17 cellular contexts compared by ENCODE assay signal in the genomic region with DNA sequence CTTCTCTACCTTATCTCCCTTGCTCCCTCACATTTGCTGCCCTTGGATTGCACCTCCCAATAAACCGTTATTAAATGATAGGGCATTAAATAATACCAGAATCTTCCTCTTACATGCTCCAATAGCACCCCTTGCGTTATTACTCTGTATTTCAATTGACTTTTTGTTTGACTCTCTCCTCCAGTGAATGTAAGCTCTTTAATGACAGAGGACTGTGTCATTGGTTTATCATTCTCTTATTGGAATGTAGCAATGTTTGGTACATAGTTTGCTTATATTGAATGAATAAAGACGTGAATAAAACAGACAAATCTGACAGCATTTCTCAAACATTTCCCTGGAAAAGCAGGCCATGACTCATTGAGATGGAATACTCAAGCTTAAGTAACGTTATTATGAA. TPM values are rescaled to one million over a fixed set of nuclear protein-coding genes. Genes with fewer than 3 reads are reported as not detected.
DNase-seq lines count a peak whose midpoint lies in the region; ATAC-seq, FAIRE-seq and TF ChIP-seq lines count a peak whose summit lies in the region.
"Had no signal": no experiment of that assay in that cellular context is flagged by ENCODE, and none has a peak within 500 bp of the region (broad histone marks: within the 10 kb centered on the region; RNA-seq: fewer than 3 reads in every experiment).

No MANE protein-coding gene starts in this region.

- H3K4me1 ChIP-seq in OCI-LY7 (ENCODE audit: insufficient read depth, low read length, poor library complexity, severe bottlenecking) (peaks cover 17% of the 10 kb centered on the region), osteoblast (ENCODE audit: insufficient read depth, low read length) (peaks cover 38% of the 10 kb centered on the region), kidney (ENCODE audit: control insufficient read depth in 1 of 2, insufficient read depth in 1 of 2, low read depth in 1 of 2, low read length in 2 of 2) (no peaks in the 10 kb centered on the region)

- H3K36me3 ChIP-seq in OCI-LY7 (ENCODE audit: insufficient read depth, low read length) (no peaks in the 10 kb centered on the region), osteoblast (ENCODE audit: insufficient read depth, low read length) (no peaks in the 10 kb centered on the region), kidney (ENCODE audit: control insufficient read depth in 1 of 2, insufficient read depth in 2 of 2, low read length in 2 of 2) (no peaks in the 10 kb centered on the region)
- H3K36me3 ChIP-seq: WERI-Rb-1 had no signal

- CTCF ChIA-PET in OCI-LY7 (lab: Charles Lee; ENCODE audit: unreplicated experiment), result no interaction called here

- H3K4me1 Mint-ChIP-seq in CD14-positive monocyte, result peaks cover 100% of the 10 kb centered on the region

- DNase-seq in CD14-positive monocyte (ENCODE audit: low spot score) (no peak), OCI-LY7 (ENCODE audit: low spot score) (peak; percentile 30), fibroblast of gingiva (ENCODE audit: low read depth) (peak; percentile 85), osteoblast (ENCODE audit: insufficient read length, low spot score, missing footprints) (peak; percentile 91), C1 segment of cervical spinal cord (lab: John Stamatoyannopoulos, UW) (no peak), kidney (no peak)
- no peak for DNase-seq in stimulated activated CD4-positive, alpha-beta T cell treated with anti-CD3 and anti-CD28 coated beads, Interleukin-15, amount 100 ng/mL, for 24 hours
- DNase-seq: Calu3; foreskin melanocyte; immature natural killer cell; Kasumi-1; mucosa of descending colon; NCI-H2081; stimulated activated naive CD4-positive, alpha-beta T cell treated with Interleukin-2 at 50 U/mL for 16 hours; WERI-Rb-1 had no signal

- no peaks in the 10 kb centered on the region for H3K9me2 ChIP-seq in OCI-LY7 (ENCODE audit: insufficient read depth, low read length)

- H3K9me3 ChIP-seq in OCI-LY7 (ENCODE audit: low read length) (no peaks in the 10 kb centered on the region), osteoblast (ENCODE audit: low read depth, low read length) (no peaks in the 10 kb centered on the region), kidney (ENCODE audit: control insufficient read depth in 1 of 2, low read length in 2 of 2) (no peaks in the 10 kb centered on the region)
- H3K9me3 ChIP-seq: mucosa of descending colon had no signal

- H3K9me3 Mint-ChIP-seq in CD14-positive monocyte, result peaks cover 0 to 2% (median 0%) of the 10 kb centered on the region in 7 donors
- H3K9me3 Mint-ChIP-seq: activated naive CD4-positive, alpha-beta T cell treated with anti-CD3 and anti-CD28 coated beads, Interleukin-2, amount 50 U/mL, for 72 hours; immature natural killer cell had no signal

- H3K27me3 ChIP-seq in osteoblast (ENCODE audit: insufficient read depth, low read length), result peaks cover 7% of the 10 kb centered on the region

- H4K20me1 ChIP-seq in OCI-LY7 (ENCODE audit: insufficient read depth, low read length), result no peaks in the 10 kb centered on the region
- no peaks in the 10 kb centered on the region for H4K20me1 ChIP-seq in osteoblast (ENCODE audit: insufficient read depth, low read length)

- intact Hi-C loops in CD14-positive monocyte (cut with micrococcal nuclease) (loop anchor here in 1 of 2 donors (5.0 kb wide), 1 partner anchor 51 kb away; no protein-coding TSS in a partner anchor), OCI-LY7 (cut with micrococcal nuclease; ENCODE audit: unreplicated experiment) (no loop called here), kidney (cut with DNase I) (no loop called here)

- no peak overlapping the region for H3K9ac ChIP-seq in kidney (ENCODE audit: low read length in 2 of 2)

- POLR2A ChIA-PET in OCI-LY7 (lab: Charles Lee), result interaction anchor here (0.6 to 2.8 kb wide), 5 partner anchors 9 to 215 kb away, joined by 3 to 11 read pairs (median 4); a partner anchor contains a TSS

- peaks cover 1 to 6% (median 1%) of the 10 kb centered on the region in 3 donors for H3K27me3 Mint-ChIP-seq in CD14-positive monocyte (ENCODE audit: low read depth in 3 of 3)

- FAIRE-seq in kidney (lab: Jason Lieb, UNC), result no peak

- H3K4me3 ChIP-seq in OCI-LY7 (ENCODE audit: low read depth, low read length, poor library complexity, severe bottlenecking) (no peak overlapping the region), osteoblast (ENCODE audit: insufficient read depth, low read length) (no peak overlapping the region), kidney (ENCODE audit: low read length in 2 of 2) (no peak overlapping the region)
- H3K4me3 ChIP-seq: mucosa of descending colon had no signal

- ATAC-seq in HG03460 (IDR thresholded peaks at IDR 0.05; ENCODE audit: unreplicated experiment), result no peak
- ATAC-seq: activated naive CD4-positive, alpha-beta T cell treated with anti-CD3 and anti-CD28 coated beads, Interleukin-2, amount 50 U/mL, for 72 hours; mucosa of descending colon had no signal

- H3K4me2 ChIP-seq in OCI-LY7 (ENCODE audit: low read length), result no peak overlapping the region
- H3K4me2 ChIP-seq in osteoblast (ENCODE audit: insufficient read depth, low read length), result peak overlapping the region; percentile 33

- BruUV-seq in OCI-LY7 (replicated peaks; lab: Mats Ljungman, UMichigan), result no TSS peak

- H3K27ac ChIP-seq in OCI-LY7 (ENCODE audit: low read depth, low read length, poor library complexity, severe bottlenecking), result no peak overlapping the region
- H3K27ac ChIP-seq in osteoblast (ENCODE audit: low read depth, low read length), result peak overlapping the region; percentile 9
- no peak overlapping the region for H3K27ac ChIP-seq in kidney (ENCODE audit: low read depth in 2 of 2, low read length in 2 of 2)
- H3K27ac ChIP-seq: WERI-Rb-1 had no signal

- peaks cover 3 to 5% of the 10 kb centered on the region in 2 donors for H3K36me3 Mint-ChIP-seq in CD14-positive monocyte
- H3K36me3 Mint-ChIP-seq: activated naive CD4-positive, alpha-beta T cell treated with anti-CD3 and anti-CD28 coated beads, Interleukin-2, amount 50 U/mL, for 72 hours had no signal

- TF ChIP-seq CTCF in CD14-positive monocyte (IDR thresholded peaks at IDR 0.05), result no peak
- peak; percentile 75 for TF ChIP-seq CTCF in OCI-LY7 (conservative IDR thresholded peaks at IDR 0.05; ENCODE audit: low read length)
- no peak for TF ChIP-seq CTCF in osteoblast (IDR thresholded peaks at IDR 0.05; ENCODE audit: extremely low read depth, low read depth, low read length)
- no peak for TF ChIP-seq CTCF in kidney (IDR thresholded peaks at IDR 0.05; ENCODE audit: borderline replicate concordance, extremely low read depth, insufficient read depth)

- H2AFZ ChIP-seq in OCI-LY7 (ENCODE audit: low read length), result no peak overlapping the region
- no peak overlapping the region for H2AFZ ChIP-seq in osteoblast (ENCODE audit: low read length)

- no peak overlapping the region for H3K4me3 Mint-ChIP-seq in CD14-positive monocyte
- H3K4me3 Mint-ChIP-seq: immature natural killer cell had no signal

- peak overlapping the region; percentile 96 to 99 (median 98) for H3K27ac Mint-ChIP-seq in CD14-positive monocyte
- H3K27ac Mint-ChIP-seq: activated naive CD4-positive, alpha-beta T cell treated with anti-CD3 and anti-CD28 coated beads, Interleukin-2, amount 50 U/mL, for 72 hours had no signal

- H3K79me2 ChIP-seq in OCI-LY7 (ENCODE audit: insufficient read depth, low read depth, low read length) (no peaks in the 10 kb centered on the region), osteoblast (ENCODE audit: insufficient read depth, low read length) (no peaks in the 10 kb centered on the region)

RNA-seq across cellular contexts. Expression of a gene that starts 8.7 kb away (rescaled TPM):
- polyA plus RNA-seq in CD14-positive monocyte (100 to 1,000 TPM; 691 to 971 TPM), kidney (ENCODE audit: insufficient read depth, low read depth, low replicate concordance) (2.6 TPM)
- 0.06 TPM in 1 of 2 replicates, not detected in the other for total RNA-seq in OCI-LY7 (2014; rRNA removed; shearing (Covaris generic))
- total RNA-seq in OCI-LY7 (2022) (12.4 and 13.5 TPM in 2 replicates), osteoblast (under 0.01 and 0.36 TPM in 2 replicates), kidney (33.1 TPM)
- total RNA-seq: activated naive CD4-positive, alpha-beta T cell treated with anti-CD3 and anti-CD28 coated beads, Interleukin-2, amount 50 U/mL, for 72 hours; Calu3 had no signal

RNA-seq across cellular contexts. Expression of a gene that starts 49.5 kb away (rescaled TPM):
- 1 to 10 TPM; 1.1 to 1.9 TPM for polyA plus RNA-seq in CD14-positive monocyte
- total RNA-seq in OCI-LY7 (2014; rRNA removed; shearing (Covaris generic)), result 0.70 and 1.4 TPM in 2 replicates
- total RNA-seq in OCI-LY7 (2022), result 9.4 and 9.9 TPM in 2 replicates
- under 0.01 and 0.29 TPM in 2 replicates for total RNA-seq in osteoblast
- total RNA-seq in kidney, result 21.8 TPM
- polyA plus RNA-seq in kidney (ENCODE audit: insufficient read depth, low read depth, low replicate concordance), result 7.2 TPM

Comparison
In these comparisons a context has a peak if more than half of its experiments do, and no peak if none do; other contexts are left out.
1. DNase-seq: peak in OCI-LY7 (single experiment), fibroblast of gingiva (single experiment) and osteoblast (single experiment); none in CD14-positive monocyte (single experiment), C1 segment of cervical spinal cord (0 of 14), kidney (single experiment) and stimulated activated CD4-positive, alpha-beta T cell treated with anti-CD3 and anti-CD28 coated beads, Interleukin-15, amount 100 ng/mL, for 24 hours (single experiment).